ENCODE assay signal across 21 cellular contexts in the genomic region with DNA sequence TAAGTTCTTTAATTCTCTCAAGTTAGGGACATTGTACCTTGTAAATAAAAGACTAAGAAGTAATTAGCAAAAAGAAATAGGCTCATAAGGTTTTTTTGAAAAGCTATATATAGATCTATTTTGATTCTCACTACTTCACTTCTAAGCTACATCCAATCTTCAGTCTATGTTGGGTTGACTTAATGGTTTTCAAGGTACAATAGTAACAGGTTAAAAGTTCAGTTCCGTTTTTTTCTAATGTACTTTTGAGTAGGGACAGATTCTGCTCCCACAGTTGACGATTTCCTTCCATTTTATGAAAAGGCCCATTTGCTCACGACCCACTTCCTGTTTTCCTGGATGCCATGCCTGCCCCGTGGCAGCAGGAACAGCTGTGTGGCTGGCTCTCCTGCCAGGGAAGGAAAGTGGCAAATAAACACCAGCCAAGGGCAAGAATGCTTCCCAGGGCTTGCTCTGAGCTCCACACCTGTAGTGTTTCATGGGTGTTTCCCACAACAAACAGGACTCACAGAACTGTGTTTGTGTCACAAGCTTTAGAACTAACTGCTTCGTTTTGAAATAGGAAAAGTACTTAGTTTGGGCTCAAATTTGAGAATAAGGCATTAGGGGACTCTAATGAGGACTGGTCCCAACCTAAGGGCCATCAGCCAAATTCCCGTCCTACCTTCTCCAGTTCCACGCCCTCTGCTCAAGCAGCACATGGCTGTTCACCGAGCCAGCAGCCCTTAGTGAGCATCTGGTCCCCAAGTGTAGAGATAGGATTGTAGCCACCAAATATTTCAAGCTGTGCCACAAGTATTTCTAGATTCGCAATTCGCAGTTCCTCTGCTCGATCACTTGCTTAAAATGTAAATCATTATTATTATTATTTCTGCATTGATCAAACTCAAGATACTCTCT.
DNase-seq lines count a peak whose midpoint lies in the region; ATAC-seq, FAIRE-seq and TF ChIP-seq lines count a peak whose summit lies in the region.
"Had no signal": no experiment of that assay in that cellular context is flagged by ENCODE, and none has a peak within 500 bp of the region (broad histone marks: within the 10 kb centered on the region; RNA-seq: fewer than 3 reads in every experiment).

No MANE protein-coding gene starts in this region.

- no peak overlapping the region for H3K4me3 ChIP-seq in BLaER1 treated with 17β-estradiol and CSF1 and Interleukin-3, amounts not matched to agents 10 nM and 100 nM
- no peak overlapping the region for H3K4me3 ChIP-seq in left ventricle myocardium inferior
- H3K4me3 ChIP-seq: mucosa of descending colon, SJSA1, testis had no signal

- ATAC-seq in GM18867 (IDR thresholded peaks at IDR 0.05; ENCODE audit: unreplicated experiment): peak; percentile 57
- ATAC-seq: left colon, mucosa of descending colon had no signal

- DNase-seq in left ventricle myocardium inferior: no peak
- DNase-seq in progenitor cell of endocrine pancreas (ENCODE audit: low spot score, unreplicated experiment): no peak
- DNase-seq in cerebellar nuclear complex (lab: John Stamatoyannopoulos, UW): no peak
- no peak for DNase-seq in DMS114 treated with DMSO at 0.1 percent for 48 hours (lab: John Stamatoyannopoulos, UW; ENCODE audit: unreplicated experiment)
- DNase-seq in GM19239 (ENCODE audit: insufficient read length, low spot score): no peak
- DNase-seq: activated CD4-positive, alpha-beta T cell treated with anti-CD3 and anti-CD28 coated beads, Interleukin-2, amount 50 U/mL, for 1 hour; activated naive CD4-positive, alpha-beta T cell treated with anti-CD3 and anti-CD28 coated beads for 36 hours; activated T-cell treated with anti-CD3 and anti-CD28 coated beads for 4 hours; Caco-2; left colon; mucosa of descending colon; NCI-H1092; nucleus accumbens; stimulated activated CD4-positive, alpha-beta T cell treated with anti-CD3 and anti-CD28 coated beads, Interleukin-4, amount 100 ng/mL, for 24 hours; stimulated activated CD8-positive, alpha-beta memory T cell treated with anti-CD3 and anti-CD28 coated beads, Interleukin-4, amount 100 ng/mL, for 48 hours; T-helper 9 cell; testis had no signal

- intact Hi-C loops in left ventricle myocardium inferior (cut with micrococcal nuclease): no loop called here

- H3K4me3 Mint-ChIP-seq in progenitor cell of endocrine pancreas (ENCODE audit: low read depth): no peak overlapping the region
- H3K4me3 Mint-ChIP-seq: activated naive CD4-positive, alpha-beta T cell treated with anti-CD3 and anti-CD28 coated beads for 36 hours had no signal

- no peaks in the 10 kb centered on the region for H3K36me3 ChIP-seq in BLaER1 treated with 17β-estradiol and CSF1 and Interleukin-3, amounts not matched to agents 10 nM and 100 nM
- no peaks in the 10 kb centered on the region for H3K36me3 ChIP-seq in left ventricle myocardium inferior
- H3K36me3 ChIP-seq: SJSA1 had no signal

- no peak for FAIRE-seq in GM19239 (lab: Jason Lieb, UNC)

- H3K27ac ChIP-seq in BLaER1 treated with 17β-estradiol and CSF1 and Interleukin-3, amounts not matched to agents 10 nM and 100 nM: no peak overlapping the region
- H3K27ac ChIP-seq in VCaP: peak overlapping the region; percentile 26
- peak overlapping the region; percentile 65 for H3K27ac ChIP-seq in left ventricle myocardium inferior (replicated peaks)
- H3K27ac ChIP-seq: SJSA1, testis had no signal

- peaks cover 10% of the 10 kb centered on the region for H3K4me1 Mint-ChIP-seq in progenitor cell of endocrine pancreas (ENCODE audit: low read depth)

- H3K4me2 ChIP-seq in BLaER1 treated with 17β-estradiol and CSF1 and Interleukin-3, amounts not matched to agents 10 nM and 100 nM: peak overlapping the region; percentile 1 to 59 (median 44); a peak in 20 of 22 replicates

- no peaks in the 10 kb centered on the region for H3K9me3 Mint-ChIP-seq in progenitor cell of endocrine pancreas (ENCODE audit: low read depth)
- H3K9me3 Mint-ChIP-seq: activated naive CD4-positive, alpha-beta T cell treated with anti-CD3 and anti-CD28 coated beads for 36 hours had no signal

- no peaks in the 10 kb centered on the region for H3K36me3 Mint-ChIP-seq in progenitor cell of endocrine pancreas (ENCODE audit: insufficient read depth)

- H3K9me3 ChIP-seq in BLaER1 treated with 17β-estradiol and CSF1 and Interleukin-3, amounts not matched to agents 10 nM and 100 nM (replicated peaks in 1 of 11): no peaks in the 10 kb centered on the region
- H3K9me3 ChIP-seq in left ventricle myocardium inferior (replicated peaks): no peaks in the 10 kb centered on the region
- H3K9me3 ChIP-seq: Caco-2, mucosa of descending colon, SJSA1, testis had no signal

- no peaks in the 10 kb centered on the region for H4K20me1 ChIP-seq in BLaER1 treated with 17β-estradiol and CSF1 and Interleukin-3, amounts not matched to agents 10 nM and 100 nM

- no peaks in the 10 kb centered on the region for H3K27me3 Mint-ChIP-seq in progenitor cell of endocrine pancreas

- no peak for TF ChIP-seq CTCF in VCaP (conservative IDR thresholded peaks at IDR 0.05)
- TF ChIP-seq CTCF in left ventricle myocardium inferior (IDR thresholded peaks at IDR 0.05; ENCODE audit: borderline replicate concordance): no peak
- TF ChIP-seq CTCF in progenitor cell of endocrine pancreas (IDR thresholded peaks at IDR 0.05; ENCODE audit: unreplicated experiment): no peak

- H3K9ac ChIP-seq in BLaER1 treated with 17β-estradiol and CSF1 and Interleukin-3, amounts not matched to agents 10 nM and 100 nM: no peak overlapping the region

- peaks cover 16 to 48% (median 28%) of the 10 kb centered on the region in 10 experiments for H3K4me1 ChIP-seq in BLaER1 treated with 17β-estradiol and CSF1 and Interleukin-3, amounts not matched to agents 10 nM and 100 nM
- peaks cover 44% of the 10 kb centered on the region for H3K4me1 ChIP-seq in left ventricle myocardium inferior
- H3K4me1 ChIP-seq: Caco-2, SJSA1, testis had no signal

- H3K27ac Mint-ChIP-seq in progenitor cell of endocrine pancreas: no peak overlapping the region
- H3K27ac Mint-ChIP-seq: activated naive CD4-positive, alpha-beta T cell treated with anti-CD3 and anti-CD28 coated beads for 36 hours had no signal

- no peaks in the 10 kb centered on the region for H3K27me3 ChIP-seq in BLaER1 treated with 17β-estradiol and CSF1 and Interleukin-3, amounts not matched to agents 10 nM and 100 nM
- no peaks in the 10 kb centered on the region for H3K27me3 ChIP-seq in left ventricle myocardium inferior (ENCODE audit: low read depth)
- H3K27me3 ChIP-seq: testis had no signal

Comparison
In these comparisons a context has a peak if more than half of its experiments do, and no peak if none do; other contexts are left out.
1. H3K27ac ChIP-seq: peak in VCaP (single experiment) and left ventricle myocardium inferior (single experiment); none in BLaER1 treated with 17β-estradiol and CSF1 and Interleukin-3, amounts not matched to agents 10 nM and 100 nM (0 of 11).